7 cellular contexts compared by ENCODE assay signal in genomic region chr6:133787122-133787521, GRCh38.
"Had no signal": no experiment of that assay in that cellular context is flagged by ENCODE, and none has a peak within 500 bp of the region (broad histone marks: within the 10 kb centered on the region; RNA-seq: fewer than 3 reads in every experiment).

No MANE protein-coding gene starts in this region.

- H3K4me1 Mint-ChIP-seq: IgD-negative memory B cell had no signal

- ATAC-seq: HCT116, HepG2 had no signal

- H3K4me3 Mint-ChIP-seq: HFFc6, IgD-negative memory B cell had no signal

- H3K36me3 Mint-ChIP-seq: IgD-negative memory B cell had no signal

- H3K9me3 Mint-ChIP-seq: HFFc6 had no signal

- H3K27ac Mint-ChIP-seq: HFFc6, IgD-negative memory B cell had no signal

- H3K36me3 ChIP-seq: HAP-1 had no signal

- DNase-seq: GM23248, HFFc6, KBM-7 had no signal

- H3K4me3 ChIP-seq: GM23248, HAP-1 had no signal
